11 cellular contexts compared by ENCODE assay signal in the genomic region with DNA sequence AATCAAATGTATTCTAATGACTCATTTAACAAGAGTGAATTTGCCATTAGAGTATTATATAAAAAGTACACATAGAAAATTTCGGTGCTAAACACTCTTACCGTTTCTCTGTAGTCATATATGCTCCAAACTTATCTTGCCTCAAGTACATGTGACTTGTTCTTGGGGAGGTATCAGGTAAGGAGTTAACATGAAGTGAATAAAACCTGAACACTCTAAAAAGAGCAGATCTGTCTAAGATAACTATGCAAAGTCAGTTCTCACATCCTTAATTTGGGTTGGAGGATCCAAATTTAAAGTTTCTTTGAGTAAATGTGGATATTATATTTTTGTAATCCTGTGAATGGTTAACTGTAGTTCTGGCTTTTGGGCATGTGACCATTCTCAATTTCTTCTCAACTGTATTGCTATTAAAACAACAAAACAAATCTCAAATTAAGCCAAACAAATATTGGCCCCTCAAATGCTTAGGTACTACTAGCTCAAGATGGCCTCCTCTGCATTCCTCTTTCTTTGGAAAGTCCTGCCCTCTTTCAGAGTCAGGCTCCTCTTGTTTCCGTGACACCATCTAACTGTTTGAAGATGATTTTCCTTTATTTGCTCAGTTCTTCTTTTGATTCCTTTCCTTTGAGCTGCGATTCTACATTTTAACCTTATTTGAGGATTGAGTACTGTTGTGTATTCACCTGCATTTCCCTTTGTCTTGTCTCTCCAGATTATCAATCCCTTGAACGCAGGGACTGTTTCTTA. TPM values are rescaled to one million over a fixed set of nuclear protein-coding genes. Genes with fewer than 3 reads are reported as not detected.
DNase-seq lines count a peak whose midpoint lies in the region; ATAC-seq and TF ChIP-seq lines count a peak whose summit lies in the region.
"Had no signal": no experiment of that assay in that cellular context is flagged by ENCODE, and none has a peak within 500 bp of the region (broad histone marks: within the 10 kb centered on the region; RNA-seq: fewer than 3 reads in every experiment).

No MANE protein-coding gene starts in this region.

- H3K36me3 Mint-ChIP-seq in activated CD4-positive, alpha-beta T cell treated with anti-CD3 and anti-CD28 coated beads, Interleukin-2, amount 10 ng/mL, durations not matched to agents 24 days and 14 days (ENCODE audit: low read depth) = peaks cover 64% of the 10 kb centered on the region
- peaks cover 73% of the 10 kb centered on the region for H3K36me3 Mint-ChIP-seq in activated T-helper 2 cell treated with anti-CD3 and anti-CD28 coated beads, Interferon-gamma antibody, Interleukin-2, Interleukin-4, amounts not matched to agents 10 μg/mL and 5 μg/mL and 100 μg/mL, durations not matched to agents 14 hours and 24 hours and 36 hours (ENCODE audit: low read depth)

- no peaks in the 10 kb centered on the region for H3K9me3 ChIP-seq in psoas muscle
- no peaks in the 10 kb centered on the region for H3K9me3 ChIP-seq in tibial nerve

- peaks cover 3% of the 10 kb centered on the region for H3K9me3 Mint-ChIP-seq in activated CD4-positive, alpha-beta T cell treated with anti-CD3 and anti-CD28 coated beads, Interleukin-2, amount 10 ng/mL, durations not matched to agents 24 days and 14 days
- no peaks in the 10 kb centered on the region for H3K9me3 Mint-ChIP-seq in activated T-helper 2 cell treated with anti-CD3 and anti-CD28 coated beads, Interferon-gamma antibody, Interleukin-2, Interleukin-4, amounts not matched to agents 10 μg/mL and 5 μg/mL and 100 μg/mL, durations not matched to agents 14 hours and 24 hours and 36 hours

- H3K4me3 Mint-ChIP-seq in activated CD4-positive, alpha-beta T cell treated with anti-CD3 and anti-CD28 coated beads, Interleukin-2, amount 10 ng/mL, durations not matched to agents 24 days and 14 days = peak overlapping the region; percentile 76
- peak overlapping the region; percentile 62 for H3K4me3 Mint-ChIP-seq in activated T-helper 2 cell treated with anti-CD3 and anti-CD28 coated beads, Interferon-gamma antibody, Interleukin-2, Interleukin-4, amounts not matched to agents 10 μg/mL and 5 μg/mL and 100 μg/mL, durations not matched to agents 14 hours and 24 hours and 36 hours (ENCODE audit: low read depth)

- TF ChIP-seq CTCF in psoas muscle (IDR thresholded peaks at IDR 0.05) = no peak
- TF ChIP-seq CTCF in tibial nerve (IDR thresholded peaks at IDR 0.05) = no peak
- TF ChIP-seq CTCF in dorsolateral prefrontal cortex (IDR thresholded peaks at IDR 0.05 in 54 of 56, conservative IDR thresholded peaks at IDR 0.05 in 2 of 56; ENCODE audit: low read depth in 1 of 56, partially characterized antibody in 56 of 56) = no peak

- H3K4me3 ChIP-seq in psoas muscle (no peak overlapping the region), tibial nerve (no peak overlapping the region), dorsolateral prefrontal cortex (peak overlapping the region in 1 of 59 donors; percentile 16)

- H3K4me1 ChIP-seq in psoas muscle (peaks cover 60% of the 10 kb centered on the region), tibial nerve (peaks cover 0 to 74% (median 37%) of the 10 kb centered on the region in 4 donors)

- intact Hi-C loops in activated CD4-positive, alpha-beta T cell treated with anti-CD3 and anti-CD28 coated beads, Interleukin-2, amount 10 ng/mL, durations not matched to agents 24 days and 14 days (cut with micrococcal nuclease) = loop anchor here (5.0 kb wide), 2 partner anchors 359 to 469 kb away; no protein-coding TSS in a partner anchor
- intact Hi-C loops in activated T-helper 2 cell treated with anti-CD3 and anti-CD28 coated beads, Interferon-gamma antibody, Interleukin-2, Interleukin-4, amounts not matched to agents 10 μg/mL and 5 μg/mL and 100 μg/mL, durations not matched to agents 14 hours and 24 hours and 36 hours (cut with micrococcal nuclease) = loop anchor here (2.0 to 10.0 kb wide), 6 partner anchors 13 to 887 kb away; partner anchors contain the start of gene SETMAR
- intact Hi-C loops in psoas muscle (cut with DNase I) = loop anchor here in 1 of 2 donors (10.0 kb wide), 2 partner anchors 477 to 537 kb away; no protein-coding TSS in a partner anchor
- intact Hi-C loops in dorsolateral prefrontal cortex (cut with DNase I) = no loop called here

- TF ChIP-seq EP300 in tibial nerve (IDR thresholded peaks at IDR 0.05) = no peak

- ATAC-seq in HG02678 (IDR thresholded peaks at IDR 0.05; ENCODE audit: unreplicated experiment) (peak; percentile 9), psoas muscle (no peak)
- ATAC-seq: left colon, right cardiac atrium had no signal

- H3K27ac Mint-ChIP-seq in activated CD4-positive, alpha-beta T cell treated with anti-CD3 and anti-CD28 coated beads, Interleukin-2, amount 10 ng/mL, durations not matched to agents 24 days and 14 days = peak overlapping the region; percentile 94
- peak overlapping the region; percentile 85 for H3K27ac Mint-ChIP-seq in activated T-helper 2 cell treated with anti-CD3 and anti-CD28 coated beads, Interferon-gamma antibody, Interleukin-2, Interleukin-4, amounts not matched to agents 10 μg/mL and 5 μg/mL and 100 μg/mL, durations not matched to agents 14 hours and 24 hours and 36 hours

- peak; percentile 65 for DNase-seq in activated CD4-positive, alpha-beta T cell treated with anti-CD3 and anti-CD28 coated beads, Interleukin-2, amount 10 ng/mL, durations not matched to agents 24 days and 14 days
- no peak for DNase-seq in activated CD4-positive, alpha-beta T cell treated with anti-CD3 and anti-CD28 coated beads for 1 hour
- DNase-seq in activated T-helper 2 cell treated with anti-CD3 and anti-CD28 coated beads, Interferon-gamma antibody, Interleukin-2, Interleukin-4, amounts not matched to agents 10 μg/mL and 5 μg/mL and 100 μg/mL, durations not matched to agents 14 hours and 24 hours and 36 hours (ENCODE audit: low spot score) = no peak
- no peak for DNase-seq in psoas muscle
- no peak for DNase-seq in tibial nerve (ENCODE audit: low spot score in 2 of 2)
- DNase-seq in dorsolateral prefrontal cortex = no peak
- no peak for DNase-seq in substantia nigra (lab: John Stamatoyannopoulos, UW)
- DNase-seq: left colon, NCI-H526, right cardiac atrium had no signal

- H3K27me3 ChIP-seq in psoas muscle (ENCODE audit: insufficient read depth in 3 of 3, low read length in 2 of 3) (no peaks in the 10 kb centered on the region), tibial nerve (no peaks in the 10 kb centered on the region), dorsolateral prefrontal cortex (no peaks in the 10 kb centered on the region)

- H3K4me1 Mint-ChIP-seq in activated CD4-positive, alpha-beta T cell treated with anti-CD3 and anti-CD28 coated beads, Interleukin-2, amount 10 ng/mL, durations not matched to agents 24 days and 14 days = peaks cover 60% of the 10 kb centered on the region
- H3K4me1 Mint-ChIP-seq in activated T-helper 2 cell treated with anti-CD3 and anti-CD28 coated beads, Interferon-gamma antibody, Interleukin-2, Interleukin-4, amounts not matched to agents 10 μg/mL and 5 μg/mL and 100 μg/mL, durations not matched to agents 14 hours and 24 hours and 36 hours (ENCODE audit: low read depth) = peaks cover 60% of the 10 kb centered on the region

- WGBS in psoas muscle, 3 donors = 91 to 92% (median 91%) methylated on average over 5 of the region's 5 CpGs
- 83 to 86% methylated on average over 5 of the region's 5 CpGs for WGBS in tibial nerve, 2 donors

- peak overlapping the region; percentile 3 for H3K27ac ChIP-seq in psoas muscle
- no peak overlapping the region for H3K27ac ChIP-seq in tibial nerve
- H3K27ac ChIP-seq in dorsolateral prefrontal cortex = no peak overlapping the region
- H3K27ac ChIP-seq in substantia nigra (ENCODE audit: low read depth, low read length, poor library complexity, severe bottlenecking) = no peak overlapping the region

- H3K36me3 ChIP-seq in psoas muscle (ENCODE audit: insufficient read depth in 1 of 2, low read depth in 1 of 2) (no peaks in the 10 kb centered on the region), tibial nerve (peaks cover 0 to 13% (median 0%) of the 10 kb centered on the region in 3 donors)

- no peaks in the 10 kb centered on the region for H3K27me3 Mint-ChIP-seq in activated CD4-positive, alpha-beta T cell treated with anti-CD3 and anti-CD28 coated beads, Interleukin-2, amount 10 ng/mL, durations not matched to agents 24 days and 14 days
- H3K27me3 Mint-ChIP-seq in activated T-helper 2 cell treated with anti-CD3 and anti-CD28 coated beads, Interferon-gamma antibody, Interleukin-2, Interleukin-4, amounts not matched to agents 10 μg/mL and 5 μg/mL and 100 μg/mL, durations not matched to agents 14 hours and 24 hours and 36 hours (ENCODE audit: low read depth) = no peaks in the 10 kb centered on the region

- TF ChIP-seq POLR2A in tibial nerve (IDR thresholded peaks at IDR 0.05) = no peak

RNA-seq across cellular contexts. Expression of gene EDEM1, which starts 4.2 kb away (rescaled TPM):
- total RNA-seq in activated CD4-positive, alpha-beta T cell treated with anti-CD3 and anti-CD28 coated beads, Interleukin-2, amount 10 ng/mL, durations not matched to agents 24 days and 14 days = 167 and 168 TPM in 2 replicates
- total RNA-seq in activated T-helper 2 cell treated with anti-CD3 and anti-CD28 coated beads, Interferon-gamma antibody, Interleukin-2, Interleukin-4, amounts not matched to agents 10 μg/mL and 5 μg/mL and 100 μg/mL, durations not matched to agents 14 hours and 24 hours and 36 hours = 183 and 187 TPM in 2 replicates
- total RNA-seq in psoas muscle (10 to 100 TPM in 1 of 4 donors, 1 to 10 TPM in 3; 5.5 to 11.7 (median 6.5) TPM), tibial nerve (100 to 1,000 TPM in 1 of 4 donors, 10 to 100 TPM in 3; 37.2 to 139 (median 78.1) TPM), dorsolateral prefrontal cortex (10 to 100 TPM; 12.6 to 36.0 (median 23.0) TPM)
- 1 to 10 TPM; 2.6 to 6.4 (median 5.4) TPM for polyA plus RNA-seq in psoas muscle

Comparison
In these comparisons a context has a peak if more than half of its experiments do, and no peak if none do; other contexts are left out.
1. intact Hi-C loops: an anchor here in activated CD4-positive, alpha-beta T cell treated with anti-CD3 and anti-CD28 coated beads, Interleukin-2, amount 10 ng/mL, durations not matched to agents 24 days and 14 days (5.0 kb wide) and activated T-helper 2 cell treated with anti-CD3 and anti-CD28 coated beads, Interferon-gamma antibody, Interleukin-2, Interleukin-4, amounts not matched to agents 10 μg/mL and 5 μg/mL and 100 μg/mL, durations not matched to agents 14 hours and 24 hours and 36 hours (2.0 to 10.0 kb wide); none called in dorsolateral prefrontal cortex.